ENCODE assay signal across 35 cellular contexts in genomic region chr14:31013841-31014240, GRCh38. TPM values are rescaled to one million over a fixed set of nuclear protein-coding genes. Genes with fewer than 3 reads are reported as not detected.
DNase-seq lines count a peak whose midpoint lies in the region; ATAC-seq, FAIRE-seq and TF ChIP-seq lines count a peak whose summit lies in the region.
"Had no signal": no experiment of that assay in that cellular context is flagged by ENCODE, and none has a peak within 500 bp of the region (broad histone marks: within the 10 kb centered on the region; RNA-seq: fewer than 3 reads in every experiment).

No MANE protein-coding gene starts in this region.

- H3K27me3 ChIP-seq in HepG2 (ENCODE audit: control insufficient read depth in 1 of 2, insufficient read depth in 2 of 2, low read length in 2 of 2) (no peaks in the 10 kb centered on the region), right lobe of liver (no peaks in the 10 kb centered on the region), trophoblast cell (ENCODE audit: insufficient read depth, low read length) (no peaks in the 10 kb centered on the region)
- H3K27me3 ChIP-seq: BE2C; BLaER1; BLaER1 treated with 17β-estradiol and CSF1 and Interleukin-3, amounts not matched to agents 10 nM and 100 nM had no signal

- no peak overlapping the region for H3K4me3 Mint-ChIP-seq in WTC11
- H3K4me3 Mint-ChIP-seq: B cell; CD14-positive monocyte; CD4-positive, alpha-beta memory T cell; CD4-positive, alpha-beta T cell; CD4-positive, CD25-positive, alpha-beta regulatory T cell; CD8-positive, alpha-beta memory T cell; CD8-positive, alpha-beta T cell had no signal

- peaks cover 30% of the 10 kb centered on the region for H3K4me1 ChIP-seq in HepG2 (ENCODE audit: insufficient read depth, low read length)
- peaks cover 0 to 22% (median 4%) of the 10 kb centered on the region in 4 donors for H3K4me1 ChIP-seq in right lobe of liver
- no peaks in the 10 kb centered on the region for H3K4me1 ChIP-seq in trophoblast cell (ENCODE audit: control insufficient read depth in 1 of 2, insufficient read depth in 2 of 2, low read length in 2 of 2)
- H3K4me1 ChIP-seq: A549; BE2C; BLaER1; BLaER1 treated with 17β-estradiol and CSF1 and Interleukin-3, amounts not matched to agents 10 nM and 100 nM; Caco-2 had no signal

- TF ChIP-seq EP300 in HepG2 (IDR thresholded peaks at IDR 0.05; ENCODE audit: low read depth in 2 of 2, low read length in 2 of 2) = no peak
- TF ChIP-seq EP300 in HepG2 (CRISPR knock-in tag; IDR thresholded peaks at IDR 0.05; ENCODE audit: borderline replicate concordance) = no peak

- no peaks in the 10 kb centered on the region for H3K9me3 ChIP-seq in HepG2 (ENCODE audit: low read length)
- H3K9me3 ChIP-seq in right lobe of liver = no peaks in the 10 kb centered on the region
- no peaks in the 10 kb centered on the region for H3K9me3 ChIP-seq in trophoblast cell (ENCODE audit: insufficient read depth, low read depth, low read length)
- H3K9me3 ChIP-seq: A549, BE2C, Caco-2 had no signal

- H3K36me3 ChIP-seq in HepG2 (replicated peaks in 1 of 2; ENCODE audit: control insufficient read depth in 1 of 2, insufficient read depth in 2 of 2, low read length in 2 of 2) (peaks cover 16 to 54% of the 10 kb centered on the region in 2 experiments), right lobe of liver (peaks cover 0 to 4% (median 0%) of the 10 kb centered on the region in 4 donors), trophoblast cell (ENCODE audit: control insufficient read depth in 1 of 2, insufficient read depth in 2 of 2, low read length in 2 of 2) (peaks cover 7 to 8% of the 10 kb centered on the region in 2 experiments)

- H3K9me3 Mint-ChIP-seq in WTC11 = no peaks in the 10 kb centered on the region
- H3K9me3 Mint-ChIP-seq: CD14-positive monocyte; CD4-positive, alpha-beta memory T cell; CD4-positive, alpha-beta T cell; CD4-positive, CD25-positive, alpha-beta regulatory T cell; CD8-positive, alpha-beta memory T cell; CD8-positive, alpha-beta T cell had no signal

- no peak overlapping the region for H3K27ac Mint-ChIP-seq in WTC11
- H3K27ac Mint-ChIP-seq: B cell; CD4-positive, alpha-beta T cell; CD8-positive, alpha-beta T cell had no signal

- H3K79me2 ChIP-seq in HepG2 (ENCODE audit: insufficient read depth, low read length) = peaks cover 96% of the 10 kb centered on the region
- peaks cover 10% of the 10 kb centered on the region for H3K79me2 ChIP-seq in trophoblast cell (ENCODE audit: control insufficient read depth, insufficient read depth, low read length, poor library complexity)

- no peak overlapping the region for H2AK5ac ChIP-seq in trophoblast cell (ENCODE audit: low read length)

- no peak overlapping the region for H3K14ac ChIP-seq in trophoblast cell (ENCODE audit: low read length)

- DNase-seq in HepG2 (ENCODE audit: low spot score) (no peak), right lobe of liver (no peak), WTC11 (ENCODE audit: low spot score) (no peak), trophoblast cell (no peak)
- no peak for DNase-seq in activated CD4-positive, CD25-positive, alpha-beta regulatory T cell treated with anti-CD3 and anti-CD28 coated beads, Interleukin-2, amount 50 U/mL, for 72 hours
- DNase-seq: 8988T; ACHN; AML-193; BE2C; C1 segment of cervical spinal cord; Caco-2; Calu3; CD4-positive, alpha-beta memory T cell; CD4-positive, alpha-beta T cell; CD4-positive, CD25-positive, alpha-beta regulatory T cell; CD8-positive, alpha-beta memory T cell; CD8-positive, alpha-beta T cell; COR-L47; DMS 273 treated with DMSO at 0.1 percent for 48 hours; DMS153; DMS53; DMS79; DMS79 treated with DMSO at 0.1 percent for 48 hours; DND-41; EL had no signal

- no peak for TF ChIP-seq POLR2A in HepG2 (IDR thresholded peaks at IDR 0.05; ENCODE audit: insufficient read depth in 1 of 2, low read depth in 2 of 2, low read length in 2 of 2)
- no peak for TF ChIP-seq POLR2A in right lobe of liver (IDR thresholded peaks at IDR 0.05)

- intact Hi-C loops in HepG2 (cut with micrococcal nuclease; ENCODE audit: unreplicated experiment) = no loop called here
- intact Hi-C loops in right lobe of liver (cut with DNase I) = no loop called here

- no peak overlapping the region for H3K23ac ChIP-seq in trophoblast cell (ENCODE audit: low read length)

- peaks cover 7% of the 10 kb centered on the region; the same call in 1 of the 2 replicates for H3K4me1 Mint-ChIP-seq in WTC11
- H3K4me1 Mint-ChIP-seq: CD14-positive monocyte had no signal

- ATAC-seq in HepG2 (no peak), right lobe of liver (no peak), WTC11 (no peak), GM21526 (IDR thresholded peaks at IDR 0.05; ENCODE audit: low FRiP score, unreplicated experiment) (no peak)
- ATAC-seq: A549; CD8-positive, alpha-beta T cell had no signal

- no peak for TF ChIP-seq RAD21 in HepG2 (CRISPR knock-in tag; IDR thresholded peaks at IDR 0.05)

- peaks cover 20% of the 10 kb centered on the region for H3K36me3 Mint-ChIP-seq in WTC11

- H3K4me3 ChIP-seq in HepG2 (replicated peaks in 1 of 3; ENCODE audit: insufficient read depth in 1 of 3, low read depth in 2 of 3, low read length in 3 of 3) = no peak overlapping the region
- H3K4me3 ChIP-seq in right lobe of liver = no peak overlapping the region
- no peak overlapping the region for H3K4me3 ChIP-seq in trophoblast cell (ENCODE audit: low read depth, low read length)
- H3K4me3 ChIP-seq: A549; BLaER1; BLaER1 treated with 17β-estradiol and CSF1 and Interleukin-3, amounts not matched to agents 10 nM and 100 nM had no signal

- H2AFZ ChIP-seq in HepG2 (ENCODE audit: low read length) (no peak overlapping the region), trophoblast cell (ENCODE audit: insufficient read depth, low read length, poor library complexity) (no peak overlapping the region)

- H3K27ac ChIP-seq in HepG2 (ENCODE audit: extremely low read length, insufficient read depth, low read length) (no peak overlapping the region), right lobe of liver (no peak overlapping the region), trophoblast cell (ENCODE audit: low read depth, low read length) (no peak overlapping the region)
- H3K27ac ChIP-seq: 22Rv1; A549; BLaER1; BLaER1 treated with 17β-estradiol and CSF1 and Interleukin-3, amounts not matched to agents 10 nM and 100 nM; C4-2B had no signal

- H3K18ac ChIP-seq in trophoblast cell (ENCODE audit: low read length) = no peak overlapping the region

- no peak overlapping the region for H3K9ac ChIP-seq in HepG2 (ENCODE audit: insufficient read depth, low read depth, low read length)
- no peak overlapping the region for H3K9ac ChIP-seq in trophoblast cell (ENCODE audit: low read length)
- H3K9ac ChIP-seq: BLaER1; BLaER1 treated with 17β-estradiol and CSF1 and Interleukin-3, amounts not matched to agents 10 nM and 100 nM had no signal

- H3K4me2 ChIP-seq in HepG2 (ENCODE audit: low read depth, low read length) (no peak overlapping the region), trophoblast cell (ENCODE audit: low read length) (no peak overlapping the region)
- H3K4me2 ChIP-seq: A549; BLaER1; BLaER1 treated with 17β-estradiol and CSF1 and Interleukin-3, amounts not matched to agents 10 nM and 100 nM had no signal

- no peak overlapping the region for H4K12ac ChIP-seq in trophoblast cell (ENCODE audit: low read depth, low read length)

- in situ Hi-C loops in HepG2 (cut with HindIII; ENCODE audit: extremely low pct_ligation_motif_present, low pct_unique_long_range_greater_than_20kb) = no loop called here

- no peak overlapping the region for H2BK120ac ChIP-seq in trophoblast cell (ENCODE audit: insufficient read depth, low read length, poor library complexity)

- no peak overlapping the region for H2BK12ac ChIP-seq in trophoblast cell (ENCODE audit: low read length)

- no peak for FAIRE-seq in HepG2 (lab: Jason Lieb, UNC)
- FAIRE-seq: A204.1, A549, D721Med had no signal

- no TSS peak for BruUV-seq in HepG2 (replicated peaks; lab: Mats Ljungman, UMichigan)

- peak overlapping the region; percentile 52 for H3K4ac ChIP-seq in trophoblast cell (ENCODE audit: low read depth, low read length)

- H3K79me1 ChIP-seq in trophoblast cell (ENCODE audit: low read length) = no peaks in the 10 kb centered on the region

- 94% methylated on average over 4 of the region's 4 CpGs for WGBS in HepG2 (ENCODE audit: low lambda C conversion rate)
- 92% methylated on average over 4 of the region's 4 CpGs for WGBS in right lobe of liver (ENCODE audit: insufficient coverage, low coverage, low lambda C conversion rate, missing lambda C conversion rate)
- WGBS in trophoblast cell (ENCODE audit: extremely low coverage, insufficient coverage, insufficient read length) = no CpG with 5 or more reads among the region's 4 CpGs

- H4K20me1 ChIP-seq in HepG2 (ENCODE audit: insufficient read depth, low read length) = peaks cover 77% of the 10 kb centered on the region

- TF ChIP-seq CTCF in HepG2 (CRISPR knock-in tag; IDR thresholded peaks at IDR 0.05) (no peak), right lobe of liver (IDR thresholded peaks at IDR 0.05) (no peak), WTC11 (IDR thresholded peaks at IDR 0.05) (no peak)

- no peak overlapping the region for H4K91ac ChIP-seq in trophoblast cell (ENCODE audit: low read depth, low read length)

- CTCF ChIA-PET in HepG2 (lab: Yijun Ruan, JAX; ENCODE audit: low intra/inter-chr PET ratio, low total read pairs) = no interaction called here
- CTCF ChIA-PET in WTC11 (lab: Charles Lee) = no interaction called here

- no peak overlapping the region for H2BK5ac ChIP-seq in trophoblast cell (ENCODE audit: low read depth, low read length, poor library complexity)

- no peak overlapping the region for H4K8ac ChIP-seq in trophoblast cell (ENCODE audit: low read depth, low read length)

- POLR2A ChIA-PET in HepG2 (lab: Yijun Ruan, JAX) (interaction anchor here (4.0 to 4.1 kb wide), 2 partner anchors 10 to 12 kb away, joined by 17 to 23 read pairs; partner anchors contain the start of genes AP4S1 and STRN3), WTC11 (lab: Charles Lee) (no interaction called here)

- no peaks in the 10 kb centered on the region for H3K27me3 Mint-ChIP-seq in WTC11 (ENCODE audit: low read depth)
- H3K27me3 Mint-ChIP-seq: B cell; CD4-positive, alpha-beta memory T cell; CD4-positive, alpha-beta T cell; CD4-positive, CD25-positive, alpha-beta regulatory T cell; CD8-positive, alpha-beta memory T cell had no signal

RNA-seq across cellular contexts. Expression of gene AP4S1, which starts 11.6 kb away (rescaled TPM):
- total RNA-seq in HepG2 (2016; rRNA removed; fragmentation: Illumina TruSeq; extraction: Trizol) (21.1 and 22.4 TPM in 2 replicates), right lobe of liver (1 to 10 TPM; 2.0 to 5.3 (median 2.5) TPM), WTC11 (2021) (5.5 to 7.0 TPM (median 6.2 TPM) in 3 replicates)
- total RNA-seq in HepG2 (2016; cell fraction: cytosol; rRNA removed; fragmentation: Illumina TruSeq; extraction: Trizol; ENCODE audit: low read depth) = 13.0 and 13.5 TPM in 2 replicates
- total RNA-seq in HepG2 (2016; cell fraction: insoluble cytoplasmic fraction; rRNA removed; fragmentation: Illumina TruSeq; extraction: Trizol) = 20.7 and 22.3 TPM in 2 replicates
- 18.6 and 18.9 TPM in 2 replicates for total RNA-seq in HepG2 (2016; cell fraction: membrane; rRNA removed; fragmentation: Illumina TruSeq; extraction: Trizol)
- total RNA-seq in HepG2 (2016; cell fraction: nucleus; rRNA removed; fragmentation: Illumina TruSeq; extraction: Trizol) = 16.1 and 23.9 TPM in 2 replicates
- 3.9 and 4.2 TPM in 2 replicates for polyA plus RNA-seq in HepG2 (2011; rRNA removed)
- polyA plus RNA-seq in HepG2 (2011; cell fraction: cytosol; rRNA removed) = 2.7 and 4.3 TPM in 2 replicates
- polyA plus RNA-seq in HepG2 (2011; cell fraction: nucleus; rRNA removed) = 4.0 and 5.7 TPM in 2 replicates
- 8.4 and 10.9 TPM in 2 replicates for polyA plus RNA-seq in HepG2 (2012)
- polyA plus RNA-seq in HepG2 (2016; cell fraction: cytosol; fragmentation: Illumina TruSeq; extraction: Trizol; ENCODE audit: low read depth) = 12.3 and 14.0 TPM in 2 replicates
- polyA plus RNA-seq in HepG2 (2016; cell fraction: insoluble cytoplasmic fraction; fragmentation: Illumina TruSeq; extraction: Trizol; ENCODE audit: low read depth) = 22.9 and 29.9 TPM in 2 replicates
- 16.3 and 16.6 TPM in 2 replicates for polyA plus RNA-seq in HepG2 (2016; cell fraction: membrane; fragmentation: Illumina TruSeq; extraction: Trizol; ENCODE audit: low read depth)
- 18.7 and 24.5 TPM in 2 replicates for polyA plus RNA-seq in HepG2 (2016; cell fraction: nucleus; fragmentation: Illumina TruSeq; extraction: Trizol; ENCODE audit: insufficient read depth, low read depth)
- 5.4 and 7.3 TPM in 2 replicates for polyA minus RNA-seq in HepG2 (2011; rRNA and poly(A)+ RNA removed; ENCODE audit: low replicate concordance)
- polyA minus RNA-seq in HepG2 (2011; cell fraction: cytosol; rRNA and poly(A)+ RNA removed) = 3.7 and 4.5 TPM in 2 replicates
- 13.8 and 15.0 TPM in 2 replicates for polyA minus RNA-seq in HepG2 (2011; cell fraction: nucleus; rRNA and poly(A)+ RNA removed)
- 4.1 and 4.5 TPM in 2 replicates for polyA plus RNA-seq in trophoblast cell (2013)

RNA-seq across cellular contexts. Expression of gene STRN3, which starts 12.3 kb away (rescaled TPM):
- total RNA-seq in HepG2 (2016; rRNA removed; fragmentation: Illumina TruSeq; extraction: Trizol) = 123 and 135 TPM in 2 replicates
- 98.8 and 127 TPM in 2 replicates for total RNA-seq in HepG2 (2016; cell fraction: cytosol; rRNA removed; fragmentation: Illumina TruSeq; extraction: Trizol; ENCODE audit: low read depth)
- total RNA-seq in HepG2 (2016; cell fraction: insoluble cytoplasmic fraction; rRNA removed; fragmentation: Illumina TruSeq; extraction: Trizol) = 127 and 145 TPM in 2 replicates
- total RNA-seq in HepG2 (2016; cell fraction: membrane; rRNA removed; fragmentation: Illumina TruSeq; extraction: Trizol) = 62.4 and 67.2 TPM in 2 replicates
- total RNA-seq in HepG2 (2016; cell fraction: nucleus; rRNA removed; fragmentation: Illumina TruSeq; extraction: Trizol) = 136 and 152 TPM in 2 replicates
- polyA plus RNA-seq in HepG2 (2011; rRNA removed) = 44.9 and 49.4 TPM in 2 replicates
- polyA plus RNA-seq in HepG2 (2011; cell fraction: cytosol; rRNA removed) = 17.6 and 28.4 TPM in 2 replicates
- polyA plus RNA-seq in HepG2 (2011; cell fraction: nucleus; rRNA removed) = 37.0 and 38.5 TPM in 2 replicates
- 57.6 and 63.3 TPM in 2 replicates for polyA plus RNA-seq in HepG2 (2012)
- polyA plus RNA-seq in HepG2 (2016; cell fraction: cytosol; fragmentation: Illumina TruSeq; extraction: Trizol; ENCODE audit: low read depth) = 1.6 and 2.2 TPM in 2 replicates
- 83.4 and 92.4 TPM in 2 replicates for polyA plus RNA-seq in HepG2 (2016; cell fraction: insoluble cytoplasmic fraction; fragmentation: Illumina TruSeq; extraction: Trizol; ENCODE audit: low read depth)
- polyA plus RNA-seq in HepG2 (2016; cell fraction: membrane; fragmentation: Illumina TruSeq; extraction: Trizol; ENCODE audit: low read depth) = 9.6 and 10.8 TPM in 2 replicates
- polyA plus RNA-seq in HepG2 (2016; cell fraction: nucleus; fragmentation: Illumina TruSeq; extraction: Trizol; ENCODE audit: insufficient read depth, low read depth) = 89.5 and 94.1 TPM in 2 replicates
- 16.3 and 63.5 TPM in 2 replicates for polyA minus RNA-seq in HepG2 (2011; rRNA and poly(A)+ RNA removed; ENCODE audit: low replicate concordance)
- polyA minus RNA-seq in HepG2 (2011; cell fraction: cytosol; rRNA and poly(A)+ RNA removed) = 84.7 and 102 TPM in 2 replicates
- 292 and 316 TPM in 2 replicates for polyA minus RNA-seq in HepG2 (2011; cell fraction: nucleus; rRNA and poly(A)+ RNA removed)
- total RNA-seq in right lobe of liver = 10 to 100 TPM; 19.5 to 28.0 (median 21.5) TPM
- 37.1 to 40.8 TPM (median 40.4 TPM) in 3 replicates for total RNA-seq in WTC11 (2021)
- polyA plus RNA-seq in trophoblast cell (2013) = 17.1 and 18.4 TPM in 2 replicates

Comparison
In these comparisons a context has a peak if more than half of its experiments do, and no peak if none do; other contexts are left out.
1. Of the 50 proteins assayed by ChIP-seq in both HepG2 and WTC11: peak only in HepG2: KAT7 and ZNF121; only in WTC11: none; in both: none; in neither: 48.